In the genomic region with DNA sequence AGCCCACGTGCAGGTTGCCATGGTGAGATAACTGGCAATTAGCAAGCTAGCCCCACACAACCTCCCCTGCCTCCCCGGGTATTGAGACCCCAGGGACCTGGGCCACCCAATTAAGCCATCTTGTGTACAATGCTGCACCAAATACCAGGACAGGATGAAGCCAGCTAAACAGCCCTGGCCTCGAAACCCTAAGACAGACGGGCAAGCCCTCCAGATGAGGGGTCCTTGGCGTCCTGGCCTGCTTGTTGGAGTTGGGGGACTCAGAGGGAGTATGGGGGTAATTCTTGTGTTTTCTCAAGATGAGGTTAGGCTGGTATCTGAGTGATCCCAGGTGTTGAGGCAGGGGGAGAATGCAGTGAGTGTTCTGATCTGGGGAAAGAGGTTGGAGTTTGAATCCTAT, we compare ENCODE assay signal across 22 cellular contexts. TPM values are rescaled to one million over a fixed set of nuclear protein-coding genes. Genes with fewer than 3 reads are reported as not detected.
"Had no signal": no experiment of that assay in that cellular context is flagged by ENCODE, and none has a peak within 500 bp of the region (broad histone marks: within the 10 kb centered on the region; RNA-seq: fewer than 3 reads in every experiment).

No MANE protein-coding gene starts in this region.

- DNase-seq: effector CD4-positive, alpha-beta T cell; foreskin melanocyte; heart left ventricle; hippocampal formation; kidney glomerular epithelial cell; mammary epithelial cell; naive thymus-derived CD4-positive, alpha-beta T cell; nephron progenitor cell; posterior cingulate gyrus; sigmoid colon; stimulated activated CD4-positive, alpha-beta T cell treated with anti-CD3 and anti-CD28 coated beads, Interleukin-2, amount 100 ng/mL, for 24 hours; stimulated activated CD4-positive, alpha-beta T cell treated with anti-CD3 and anti-CD28 coated beads, Interleukin-4, amount 100 ng/mL, for 4 hours; stimulated activated naive B cell treated with anti-CD40 and anti-IgM and Interleukin-4, amounts not matched to agents 10 μg/mL and 1 μg/mL and 100 μg/mL, for 72 hours; stimulated activated naive CD8-positive, alpha-beta T cell treated with anti-CD3 and anti-CD28 coated beads, Interleukin-15, amount 100 ng/mL, for 72 hours; testis had no signal

- H3K36me3 Mint-ChIP-seq: stimulated activated naive B cell treated with anti-CD40 and anti-IgM and Interleukin-4, amounts not matched to agents 10 μg/mL and 1 μg/mL and 100 μg/mL, for 72 hours had no signal

- H3K4me1 Mint-ChIP-seq: naive thymus-derived CD4-positive, alpha-beta T cell; stimulated activated naive B cell treated with anti-CD40 and anti-IgM and Interleukin-4, amounts not matched to agents 10 μg/mL and 1 μg/mL and 100 μg/mL, for 72 hours; stimulated activated naive CD8-positive, alpha-beta T cell treated with anti-CD3 and anti-CD28 coated beads, Interleukin-15, amount 100 ng/mL, for 72 hours had no signal

- FAIRE-seq: islet of Langerhans had no signal

- H3K27me3 ChIP-seq: heart left ventricle, right atrium auricular region, sigmoid colon, testis, tibial nerve had no signal

- H3K27ac ChIP-seq: coronary artery, heart left ventricle, right atrium auricular region, sigmoid colon, skin epidermis, testis, tibial nerve had no signal

- H3K9me3 ChIP-seq: heart left ventricle, right atrium auricular region, sigmoid colon, testis, tibial nerve had no signal

- H3K27ac Mint-ChIP-seq: nephron progenitor cell; stimulated activated naive B cell treated with anti-CD40 and anti-IgM and Interleukin-4, amounts not matched to agents 10 μg/mL and 1 μg/mL and 100 μg/mL, for 72 hours; stimulated activated naive CD8-positive, alpha-beta T cell treated with anti-CD3 and anti-CD28 coated beads, Interleukin-15, amount 100 ng/mL, for 72 hours had no signal

- H3K36me3 ChIP-seq: right atrium auricular region, sigmoid colon had no signal

- H3K4me1 ChIP-seq: heart left ventricle, sigmoid colon, tibial nerve had no signal

- ATAC-seq: heart left ventricle; naive thymus-derived CD4-positive, alpha-beta T cell; stimulated activated naive B cell treated with anti-CD40 and anti-IgM and Interleukin-4, amounts not matched to agents 10 μg/mL and 1 μg/mL and 100 μg/mL, for 72 hours; stimulated activated naive CD8-positive, alpha-beta T cell treated with anti-CD3 and anti-CD28 coated beads, Interleukin-15, amount 100 ng/mL, for 72 hours had no signal

- H3K4me3 ChIP-seq: coronary artery, heart left ventricle, right atrium auricular region, sigmoid colon, skin epidermis, testis, tibial nerve had no signal

- H3K4me3 Mint-ChIP-seq: naive thymus-derived CD4-positive, alpha-beta T cell; nephron progenitor cell; stimulated activated naive B cell treated with anti-CD40 and anti-IgM and Interleukin-4, amounts not matched to agents 10 μg/mL and 1 μg/mL and 100 μg/mL, for 72 hours; stimulated activated naive CD8-positive, alpha-beta T cell treated with anti-CD3 and anti-CD28 coated beads, Interleukin-15, amount 100 ng/mL, for 72 hours had no signal

- H3K9me3 Mint-ChIP-seq: naive thymus-derived CD4-positive, alpha-beta T cell; nephron progenitor cell; stimulated activated naive B cell treated with anti-CD40 and anti-IgM and Interleukin-4, amounts not matched to agents 10 μg/mL and 1 μg/mL and 100 μg/mL, for 72 hours; stimulated activated naive CD8-positive, alpha-beta T cell treated with anti-CD3 and anti-CD28 coated beads, Interleukin-15, amount 100 ng/mL, for 72 hours had no signal

- H3K27me3 Mint-ChIP-seq: naive thymus-derived CD4-positive, alpha-beta T cell; stimulated activated naive B cell treated with anti-CD40 and anti-IgM and Interleukin-4, amounts not matched to agents 10 μg/mL and 1 μg/mL and 100 μg/mL, for 72 hours; stimulated activated naive CD8-positive, alpha-beta T cell treated with anti-CD3 and anti-CD28 coated beads, Interleukin-15, amount 100 ng/mL, for 72 hours had no signal

RNA-seq across cellular contexts. Expression of a gene that starts 47.8 kb away (rescaled TPM):
- total RNA-seq: dermis microvascular lymphatic vessel endothelial cell, lower leg skin, right atrium auricular region had no signal
- polyA plus RNA-seq: mammary epithelial cell had no signal
